ENCODE assay signal across 1 cellular context in genomic region chr17:63774141-63774981, GRCh38.
TF ChIP-seq lines count a peak whose summit lies in the region.

TSS of gene DDX42 (plus strand) at chr17:63774170. CDS start at chr17:63787050, 12,880 bp downstream.

TF ChIP-seq in GM12878, 131 proteins besides CTCF, POLR2A, EP300 and RAD21 (continued from another document):
- TF ChIP-seq, protein P1, sequence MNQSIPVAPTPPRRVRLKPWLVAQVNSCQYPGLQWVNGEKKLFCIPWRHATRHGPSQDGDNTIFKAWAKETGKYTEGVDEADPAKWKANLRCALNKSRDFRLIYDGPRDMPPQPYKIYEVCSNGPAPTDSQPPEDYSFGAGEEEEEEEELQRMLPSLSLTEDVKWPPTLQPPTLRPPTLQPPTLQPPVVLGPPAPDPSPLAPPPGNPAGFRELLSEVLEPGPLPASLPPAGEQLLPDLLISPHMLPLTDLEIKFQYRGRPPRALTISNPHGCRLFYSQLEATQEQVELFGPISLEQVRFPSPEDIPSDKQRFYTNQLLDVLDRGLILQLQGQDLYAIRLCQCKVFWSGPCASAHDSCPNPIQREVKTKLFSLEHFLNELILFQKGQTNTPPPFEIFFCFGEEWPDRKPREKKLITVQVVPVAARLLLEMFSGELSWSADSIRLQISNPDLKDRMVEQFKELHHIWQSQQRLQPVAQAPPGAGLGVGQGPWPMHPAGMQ (IDR thresholded peaks at IDR 0.05; ENCODE audit: borderline replicate concordance): peak; percentile 49
- TF ChIP-seq SIX5 (IDR thresholded peaks at IDR 0.05; ENCODE audit: low read depth, low read length, severe bottlenecking) (peak; percentile 2), ZBED1 (IDR thresholded peaks at IDR 0.05; ENCODE audit: borderline replicate concordance) (no peak), ELK1 (IDR thresholded peaks at IDR 0.05; ENCODE audit: low read depth, low read length) (0 out of 2 replicates have a peak, but pooled peaks have one; percentile 2), RUNX3 (IDR thresholded peaks at IDR 0.05; ENCODE audit: low read length) (0 out of 2 replicates have a peak, but pooled peaks have one; percentile 4), GATAD2B (conservative IDR thresholded peaks at IDR 0.05; ENCODE audit: low read depth) (peak; percentile 24; the same call in 1 of the 2 replicates)
